Comparison of ENCODE assay signal across 1 cellular context in genomic region chr11:65026810-65027209, GRCh38.
TF ChIP-seq lines count a peak whose summit lies in the region.

No MANE protein-coding gene starts in this region.

TF ChIP-seq in endothelial cell of umbilical vein, 7 proteins besides CTCF, POLR2A, EP300 and RAD21:
- no peak for TF ChIP-seq JUN (IDR thresholded peaks at IDR 0.05; ENCODE audit: borderline replicate concordance, insufficient read depth, insufficient read length, low read depth)
- TF ChIP-seq EZH2 (IDR thresholded peaks at IDR 0.05; ENCODE audit: borderline replicate concordance, low read depth, low read length, severe bottlenecking) = no peak
- TF ChIP-seq MYC (IDR thresholded peaks at IDR 0.05; ENCODE audit: low read depth, low read length) = no peak
- no peak for TF ChIP-seq POLR2AphosphoS5 (IDR thresholded peaks at IDR 0.05; ENCODE audit: insufficient read depth, low read depth, low read length)
- no peak for TF ChIP-seq MAX (IDR thresholded peaks at IDR 0.05; ENCODE audit: insufficient read depth, insufficient read length)
- TF ChIP-seq GATA2 (IDR thresholded peaks at IDR 0.05; ENCODE audit: insufficient read depth, insufficient read length, low read depth, low read length) = no peak
- no peak for TF ChIP-seq FOS (IDR thresholded peaks at IDR 0.05; ENCODE audit: borderline replicate concordance, insufficient read depth, low read length)
